1 cellular context compared by ENCODE assay signal in the genomic region with DNA sequence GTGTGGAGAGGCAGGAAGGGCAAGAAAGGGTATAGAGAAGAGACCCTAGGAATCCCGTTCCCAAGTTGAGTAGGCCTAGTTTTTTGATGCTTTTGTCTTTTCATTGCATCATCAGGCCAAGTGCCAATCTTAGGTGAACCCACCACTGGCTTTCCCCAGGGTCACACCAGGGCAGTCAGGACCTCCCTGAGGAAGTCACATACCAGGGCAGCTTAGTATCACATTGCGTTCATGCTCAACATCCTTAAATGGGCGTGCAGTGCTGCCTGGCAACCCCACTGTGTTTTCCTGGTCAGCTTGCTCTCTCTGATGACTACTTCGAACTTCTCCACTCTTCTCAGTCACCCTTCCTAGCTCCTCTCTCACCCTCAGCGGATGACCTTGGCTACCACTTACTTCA.
A peak's percentile ranks its signal among the peaks of the same experiment; 100 is the strongest.
TF ChIP-seq lines count a peak whose summit lies in the region.

No MANE protein-coding gene starts in this region.

TF ChIP-seq in IMR-90, 13 proteins besides CTCF, POLR2A, EP300 and RAD21:
- TF ChIP-seq CEBPB (IDR thresholded peaks at IDR 0.05; ENCODE audit: low read depth, low read length), result peak; percentile 93
- TF ChIP-seq MAFK (IDR thresholded peaks at IDR 0.05; ENCODE audit: low read depth, low read length), result no peak
- no peak for TF ChIP-seq NFE2L2 (IDR thresholded peaks at IDR 0.05; ENCODE audit: low read depth, low read length)
- peak; percentile 49; the same call in 1 of the 2 replicates for TF ChIP-seq FOS (IDR thresholded peaks at IDR 0.05; ENCODE audit: low read depth, low read length)
- peak; percentile 26; the same call in 1 of the 2 replicates for TF ChIP-seq MAZ (IDR thresholded peaks at IDR 0.05; ENCODE audit: borderline replicate concordance, low read depth, low read length)
- TF ChIP-seq SMC3 (IDR thresholded peaks at IDR 0.05; ENCODE audit: low read depth, low read length), result peak; percentile 17; the same call in 1 of the 2 replicates
- peak; percentile 30 for TF ChIP-seq RCOR1 (IDR thresholded peaks at IDR 0.05; ENCODE audit: insufficient replicate concordance, low read length)
- no peak for TF ChIP-seq MXI1 (IDR thresholded peaks at IDR 0.05; ENCODE audit: borderline replicate concordance, low read depth, low read length)
- TF ChIP-seq BHLHE40 (IDR thresholded peaks at IDR 0.05; ENCODE audit: low read depth, low read length), result peak; percentile 54; the same call in 1 of the 2 replicates
